In the genomic region with DNA sequence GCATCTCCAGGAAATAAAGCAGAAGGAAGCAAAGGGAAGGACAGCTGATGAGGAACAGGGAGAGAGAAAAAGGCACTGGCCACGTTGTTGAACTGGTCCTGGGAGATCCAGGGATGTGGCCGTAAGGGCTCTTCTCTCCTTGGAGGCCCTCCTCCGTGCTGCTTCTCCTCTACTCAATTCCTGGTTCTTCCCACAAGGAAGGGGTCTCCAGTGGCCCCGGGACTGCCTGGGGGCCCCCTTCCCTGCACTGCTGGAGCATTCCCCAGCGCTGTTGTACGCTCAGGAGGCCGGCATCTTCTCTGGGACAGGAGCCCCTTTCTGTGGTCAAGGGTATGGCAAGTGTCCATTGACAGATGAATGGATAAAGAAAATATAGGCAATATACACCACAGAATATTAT, we compare ENCODE assay signal across 19 cellular contexts.
DNase-seq lines count a peak whose midpoint lies in the region; ATAC-seq and TF ChIP-seq lines count a peak whose summit lies in the region.
"Had no signal": no experiment of that assay in that cellular context is flagged by ENCODE, and none has a peak within 500 bp of the region (broad histone marks: within the 10 kb centered on the region; RNA-seq: fewer than 3 reads in every experiment).

No MANE protein-coding gene starts in this region.

- no peak for DNase-seq in activated naive CD4-positive, alpha-beta T cell treated with anti-CD3 and anti-CD28 coated beads, Interleukin-2, amount 10 ng/mL, durations not matched to agents 7 days and 5 days
- DNase-seq in activated naive CD4-positive, alpha-beta T cell treated with anti-CD3 and anti-CD28 coated beads, Interleukin-2, amount 50 U/mL, for 72 hours (ENCODE audit: low spot score in 2 of 2) = no peak
- DNase-seq in T-helper 17 cell = no peak
- DNase-seq in left lobe of liver (ENCODE audit: low spot score) = peak; percentile 30
- peak; percentile 44 to 70 for DNase-seq in vagina (ENCODE audit: extremely low spot score in 2 of 2)
- no peak for DNase-seq in MG63
- DNase-seq in NCI-H1930 (lab: John Stamatoyannopoulos, UW) = no peak
- DNase-seq in stimulated activated effector memory CD8-positive, alpha-beta T cell treated with anti-CD3 and anti-CD28 coated beads, Interleukin-12 subunit alpha, Interleukin-12 subunit beta, amount 100 ng/mL, for 72 hours (ENCODE audit: low spot score in 2 of 2) = no peak
- DNase-seq: H7; NCI-H1417; NCI-H187 treated with DMSO at 0.1 percent for 48 hours; NCI-H446 treated with DMSO at 0.1 percent for 48 hours; NK-92 treated with Interleukin-12 subunit alpha and Interleukin-12 subunit beta, amount 100 ng/mL, for 24 hours; OCI-M1; RPMI8226; SIG-M5 had no signal

- H3K4me3 Mint-ChIP-seq in activated naive CD4-positive, alpha-beta T cell treated with anti-CD3 and anti-CD28 coated beads, Interleukin-2, amount 10 ng/mL, durations not matched to agents 7 days and 5 days = no peak overlapping the region
- peak overlapping the region; percentile 45 for H3K4me3 Mint-ChIP-seq in T-helper 17 cell
- H3K4me3 Mint-ChIP-seq in stimulated activated effector memory CD8-positive, alpha-beta T cell treated with anti-CD3 and anti-CD28 coated beads, Interleukin-12 subunit alpha, Interleukin-12 subunit beta, amount 100 ng/mL, for 72 hours = no peak overlapping the region
- H3K4me3 Mint-ChIP-seq: CD14-positive monocyte, IgD-negative memory B cell had no signal

- no peak for ATAC-seq in activated naive CD4-positive, alpha-beta T cell treated with anti-CD3 and anti-CD28 coated beads, Interleukin-2, amount 50 U/mL, for 72 hours
- ATAC-seq in T-helper 17 cell (no peak), left lobe of liver (no peak)
- ATAC-seq in stimulated activated effector memory CD8-positive, alpha-beta T cell treated with anti-CD3 and anti-CD28 coated beads, Interleukin-12 subunit alpha, Interleukin-12 subunit beta, amount 100 ng/mL, for 72 hours = no peak
- ATAC-seq: A549 had no signal

- H3K4me1 Mint-ChIP-seq in activated naive CD4-positive, alpha-beta T cell treated with anti-CD3 and anti-CD28 coated beads, Interleukin-2, amount 10 ng/mL, durations not matched to agents 7 days and 5 days = peaks cover 40% of the 10 kb centered on the region
- peaks cover 39% of the 10 kb centered on the region for H3K4me1 Mint-ChIP-seq in T-helper 17 cell
- H3K4me1 Mint-ChIP-seq in stimulated activated effector memory CD8-positive, alpha-beta T cell treated with anti-CD3 and anti-CD28 coated beads, Interleukin-12 subunit alpha, Interleukin-12 subunit beta, amount 100 ng/mL, for 72 hours = peaks cover 32% of the 10 kb centered on the region
- H3K4me1 Mint-ChIP-seq: CD14-positive monocyte had no signal

- no peaks in the 10 kb centered on the region for H3K4me1 ChIP-seq in vagina

- no peak for TF ChIP-seq CTCF in vagina (IDR thresholded peaks at IDR 0.05)

- H3K9me3 ChIP-seq in T-helper 17 cell (ENCODE audit: control insufficient read depth, low read length, poor library complexity, severe bottlenecking) (no peaks in the 10 kb centered on the region), vagina (no peaks in the 10 kb centered on the region), MG63 (0 out of 2 replicates have a peak, but pooled peaks cover 3% of the 10 kb centered on the region)
- H3K9me3 ChIP-seq: A549 had no signal

- H3K36me3 ChIP-seq in vagina (no peaks in the 10 kb centered on the region), MG63 (no peaks in the 10 kb centered on the region)

- no peak overlapping the region for H3K27ac ChIP-seq in vagina

- CTCF ChIA-PET in activated naive CD4-positive, alpha-beta T cell treated with anti-CD3 and anti-CD28 coated beads, Interleukin-2, amount 10 ng/mL, durations not matched to agents 7 days and 5 days (lab: Charles Lee) = no interaction called here

- intact Hi-C loops in vagina (cut with DNase I) = no loop called here

- no peaks in the 10 kb centered on the region for H3K36me3 Mint-ChIP-seq in activated naive CD4-positive, alpha-beta T cell treated with anti-CD3 and anti-CD28 coated beads, Interleukin-2, amount 10 ng/mL, durations not matched to agents 7 days and 5 days
- H3K36me3 Mint-ChIP-seq in activated naive CD4-positive, alpha-beta T cell treated with anti-CD3 and anti-CD28 coated beads, Interleukin-2, amount 50 U/mL, for 72 hours = peaks cover 0 to 5% of the 10 kb centered on the region in 2 donors
- H3K36me3 Mint-ChIP-seq in T-helper 17 cell (ENCODE audit: low read depth) = peaks cover 2% of the 10 kb centered on the region
- no peaks in the 10 kb centered on the region for H3K36me3 Mint-ChIP-seq in stimulated activated effector memory CD8-positive, alpha-beta T cell treated with anti-CD3 and anti-CD28 coated beads, Interleukin-12 subunit alpha, Interleukin-12 subunit beta, amount 100 ng/mL, for 72 hours
- H3K36me3 Mint-ChIP-seq: CD14-positive monocyte, IgD-negative memory B cell had no signal

- peak overlapping the region; percentile 50 for H3K27ac Mint-ChIP-seq in activated naive CD4-positive, alpha-beta T cell treated with anti-CD3 and anti-CD28 coated beads, Interleukin-2, amount 10 ng/mL, durations not matched to agents 7 days and 5 days
- peak overlapping the region in 1 of 2 donors; percentile 92 for H3K27ac Mint-ChIP-seq in activated naive CD4-positive, alpha-beta T cell treated with anti-CD3 and anti-CD28 coated beads, Interleukin-2, amount 50 U/mL, for 72 hours
- H3K27ac Mint-ChIP-seq in T-helper 17 cell = peak overlapping the region; percentile 94
- no peak overlapping the region for H3K27ac Mint-ChIP-seq in stimulated activated effector memory CD8-positive, alpha-beta T cell treated with anti-CD3 and anti-CD28 coated beads, Interleukin-12 subunit alpha, Interleukin-12 subunit beta, amount 100 ng/mL, for 72 hours
- H3K27ac Mint-ChIP-seq: CD14-positive monocyte had no signal

- H3K4me3 ChIP-seq in vagina = no peak overlapping the region
- no peak overlapping the region for H3K4me3 ChIP-seq in MG63
- H3K4me3 ChIP-seq: A549 had no signal

- no peaks in the 10 kb centered on the region for H3K27me3 ChIP-seq in vagina
- no peaks in the 10 kb centered on the region for H3K27me3 ChIP-seq in MG63

- no peak for TF ChIP-seq POLR2A in vagina (IDR thresholded peaks at IDR 0.05)

- H3K9me3 Mint-ChIP-seq in activated naive CD4-positive, alpha-beta T cell treated with anti-CD3 and anti-CD28 coated beads, Interleukin-2, amount 10 ng/mL, durations not matched to agents 7 days and 5 days = peaks cover 1% of the 10 kb centered on the region
- H3K9me3 Mint-ChIP-seq in activated naive CD4-positive, alpha-beta T cell treated with anti-CD3 and anti-CD28 coated beads, Interleukin-2, amount 50 U/mL, for 72 hours = peaks cover 4 to 9% of the 10 kb centered on the region in 2 donors
- H3K9me3 Mint-ChIP-seq in stimulated activated effector memory CD8-positive, alpha-beta T cell treated with anti-CD3 and anti-CD28 coated beads, Interleukin-12 subunit alpha, Interleukin-12 subunit beta, amount 100 ng/mL, for 72 hours = no peaks in the 10 kb centered on the region
- H3K9me3 Mint-ChIP-seq: IgD-negative memory B cell had no signal

- peaks cover 4% of the 10 kb centered on the region for H3K27me3 Mint-ChIP-seq in activated naive CD4-positive, alpha-beta T cell treated with anti-CD3 and anti-CD28 coated beads, Interleukin-2, amount 10 ng/mL, durations not matched to agents 7 days and 5 days
- H3K27me3 Mint-ChIP-seq in T-helper 17 cell = no peaks in the 10 kb centered on the region

Comparison
In these comparisons a context has a peak if more than half of its experiments do, and no peak if none do; other contexts are left out.
1. DNase-seq: peak in left lobe of liver (single experiment) and vagina (2 of 2); none in activated naive CD4-positive, alpha-beta T cell treated with anti-CD3 and anti-CD28 coated beads, Interleukin-2, amount 10 ng/mL, durations not matched to agents 7 days and 5 days (single experiment), activated naive CD4-positive, alpha-beta T cell treated with anti-CD3 and anti-CD28 coated beads, Interleukin-2, amount 50 U/mL, for 72 hours (0 of 2), T-helper 17 cell (0 of 3), MG63 (single experiment), NCI-H1930 (0 of 2) and stimulated activated effector memory CD8-positive, alpha-beta T cell treated with anti-CD3 and anti-CD28 coated beads, Interleukin-12 subunit alpha, Interleukin-12 subunit beta, amount 100 ng/mL, for 72 hours (0 of 2).